Comparison of ENCODE assay signal across 19 cellular contexts in genomic region chr9:134131471-134132207, GRCh38. TPM values are rescaled to one million over a fixed set of nuclear protein-coding genes. Genes with fewer than 3 reads are reported as not detected.
DNase-seq lines count a peak whose midpoint lies in the region; ATAC-seq, FAIRE-seq and TF ChIP-seq lines count a peak whose summit lies in the region.
"Had no signal": no experiment of that assay in that cellular context is flagged by ENCODE, and none has a peak within 500 bp of the region (broad histone marks: within the 10 kb centered on the region; RNA-seq: fewer than 3 reads in every experiment).

No MANE protein-coding gene starts in this region.

- intact Hi-C loops in PC-9 (cut with micrococcal nuclease; ENCODE audit: unreplicated experiment) = no loop called here
- intact Hi-C loops in activated CD4-positive, alpha-beta T cell treated with anti-CD3 and anti-CD28 coated beads, Interleukin-2, amount 10 ng/mL, durations not matched to agents 24 days and 14 days (cut with micrococcal nuclease) = no loop called here

- H3K79me2 ChIP-seq in PC-9 (ENCODE audit: low read depth) = peaks cover 4% of the 10 kb centered on the region

- H3K4me3 ChIP-seq in PC-9 (no peak overlapping the region), bronchial epithelial cell (ENCODE audit: low read depth, low read length) (no peak overlapping the region), suprapubic skin (no peak overlapping the region)
- H3K4me3 ChIP-seq: mucosa of descending colon, SJSA1 had no signal

- H4K20me1 ChIP-seq in PC-9 (ENCODE audit: insufficient read depth) = no peaks in the 10 kb centered on the region

- H3K27me3 ChIP-seq in PC-9 (ENCODE audit: insufficient read depth, low read depth) (no peaks in the 10 kb centered on the region), bronchial epithelial cell (ENCODE audit: control insufficient read depth, insufficient read depth, low read length) (no peaks in the 10 kb centered on the region), suprapubic skin (no peaks in the 10 kb centered on the region)
- H3K27me3 ChIP-seq: BE2C, foreskin keratinocyte, SJSA1 had no signal

- TF ChIP-seq POLR2A in suprapubic skin (IDR thresholded peaks at IDR 0.05) = no peak

- TF ChIP-seq CTCF in PC-9 (conservative IDR thresholded peaks at IDR 0.05) (no peak), bronchial epithelial cell (IDR thresholded peaks at IDR 0.05; ENCODE audit: insufficient read depth, low read length, severe bottlenecking) (no peak), suprapubic skin (IDR thresholded peaks at IDR 0.05) (no peak)

- H3K27ac Mint-ChIP-seq in naive thymus-derived CD8-positive, alpha-beta T cell = peak overlapping the region in 6 of 10 donors; percentile 31 to 74 (median 53)
- peak overlapping the region in 1 of 2 donors; percentile 53 for H3K27ac Mint-ChIP-seq in effector memory CD8-positive, alpha-beta T cell
- H3K27ac Mint-ChIP-seq in activated CD4-positive, alpha-beta T cell treated with anti-CD3 and anti-CD28 coated beads, Interleukin-2, amount 10 ng/mL, durations not matched to agents 24 days and 14 days = no peak overlapping the region

- no peak overlapping the region for H3K27ac ChIP-seq in PC-9
- H3K27ac ChIP-seq in suprapubic skin = peak overlapping the region; percentile 45
- H3K27ac ChIP-seq: foreskin keratinocyte, KMS-11, SJSA1 had no signal

- peak overlapping the region in 1 of 10 donors; percentile 51 for H3K4me3 Mint-ChIP-seq in naive thymus-derived CD8-positive, alpha-beta T cell
- H3K4me3 Mint-ChIP-seq in effector memory CD8-positive, alpha-beta T cell = no peak overlapping the region
- H3K4me3 Mint-ChIP-seq in activated CD4-positive, alpha-beta T cell treated with anti-CD3 and anti-CD28 coated beads, Interleukin-2, amount 10 ng/mL, durations not matched to agents 24 days and 14 days = no peak overlapping the region
- H3K4me3 Mint-ChIP-seq: activated T-cell treated with anti-CD3 and anti-CD28 coated beads, Interleukin-2, amount 50 U/mL, for 4 hours had no signal

- BruUV-seq in PC-9 (replicated peaks; lab: Mats Ljungman, UMichigan) = no TSS peak

- peaks cover 14% of the 10 kb centered on the region for H3K4me1 ChIP-seq in PC-9 (replicated peaks; ENCODE audit: insufficient read depth)
- H3K4me1 ChIP-seq in suprapubic skin = peaks cover 28% of the 10 kb centered on the region
- H3K4me1 ChIP-seq: BE2C had no signal

- peaks cover 15 to 33% (median 17%) of the 10 kb centered on the region in 4 donors for H3K4me1 Mint-ChIP-seq in naive thymus-derived CD8-positive, alpha-beta T cell
- H3K4me1 Mint-ChIP-seq in effector memory CD8-positive, alpha-beta T cell (ENCODE audit: low read depth in 2 of 2) = peaks cover 6 to 9% of the 10 kb centered on the region in 2 donors
- H3K4me1 Mint-ChIP-seq in activated CD4-positive, alpha-beta T cell treated with anti-CD3 and anti-CD28 coated beads, Interleukin-2, amount 10 ng/mL, durations not matched to agents 24 days and 14 days = peaks cover 11% of the 10 kb centered on the region

- POLR2A ChIA-PET in PC-9 (lab: Charles Lee; ENCODE audit: unreplicated experiment) = interaction anchor here (0.7 kb wide), 1 partner anchor 76 kb away, joined by 3 read pairs; no protein-coding TSS in a partner anchor
- POLR2A ChIA-PET in naive thymus-derived CD8-positive, alpha-beta T cell (lab: Charles Lee) = interaction anchor here (0.5 to 1.5 kb wide), 2 partner anchors 10 to 393 kb away, joined by 3 to 4 read pairs; partner anchors contain the start of gene SARDH

- peak overlapping the region; percentile 20; the same call in 1 of the 2 replicates for H3K4me2 ChIP-seq in PC-9
- H3K4me2 ChIP-seq: KMS-11 had no signal

- no peaks in the 10 kb centered on the region for H3K27me3 Mint-ChIP-seq in naive thymus-derived CD8-positive, alpha-beta T cell
- peaks cover 10 to 17% of the 10 kb centered on the region in 2 donors for H3K27me3 Mint-ChIP-seq in effector memory CD8-positive, alpha-beta T cell
- H3K27me3 Mint-ChIP-seq in activated CD4-positive, alpha-beta T cell treated with anti-CD3 and anti-CD28 coated beads, Interleukin-2, amount 10 ng/mL, durations not matched to agents 24 days and 14 days = no peaks in the 10 kb centered on the region

- FAIRE-seq in bronchial epithelial cell (lab: Jason Lieb, UNC) = peak; percentile 7
- FAIRE-seq: GM18507 had no signal

- CTCF ChIA-PET in PC-9 (lab: Charles Lee) = interaction anchor here (1.3 kb wide), 1 partner anchor 107 kb away, joined by 13 read pairs; the partner anchor contains the start of gene BRD3OS

- 74% methylated on average over 12 of the region's 13 CpGs for WGBS in suprapubic skin

- H3K9me3 ChIP-seq in PC-9 (ENCODE audit: insufficient read depth, low read depth) = no peaks in the 10 kb centered on the region
- no peaks in the 10 kb centered on the region for H3K9me3 ChIP-seq in suprapubic skin
- H3K9me3 ChIP-seq: BE2C, mucosa of descending colon, SJSA1 had no signal

- peaks cover 5% of the 10 kb centered on the region; the same call in 1 of the 2 replicates for H3F3A ChIP-seq in PC-9 (ENCODE audit: insufficient read depth, low read depth)

- no peaks in the 10 kb centered on the region for H3K9me3 Mint-ChIP-seq in naive thymus-derived CD8-positive, alpha-beta T cell
- H3K9me3 Mint-ChIP-seq in effector memory CD8-positive, alpha-beta T cell = no peaks in the 10 kb centered on the region
- no peaks in the 10 kb centered on the region for H3K9me3 Mint-ChIP-seq in activated CD4-positive, alpha-beta T cell treated with anti-CD3 and anti-CD28 coated beads, Interleukin-2, amount 10 ng/mL, durations not matched to agents 24 days and 14 days
- H3K9me3 Mint-ChIP-seq: activated T-cell treated with anti-CD3 and anti-CD28 coated beads, Interleukin-2, amount 50 U/mL, for 4 hours had no signal

- H2AFZ ChIP-seq in PC-9 = no peak overlapping the region

- TF ChIP-seq EP300 in suprapubic skin (IDR thresholded peaks at IDR 0.05) = no peak

- H3K9me2 ChIP-seq in PC-9 (ENCODE audit: insufficient read depth) = no peaks in the 10 kb centered on the region

- H3K36me3 ChIP-seq in PC-9 (ENCODE audit: low read depth) (no peaks in the 10 kb centered on the region), bronchial epithelial cell (ENCODE audit: control insufficient read depth, insufficient read depth, low read length) (no peaks in the 10 kb centered on the region), suprapubic skin (no peaks in the 10 kb centered on the region)
- H3K36me3 ChIP-seq: BE2C had no signal

- H3K36me3 Mint-ChIP-seq in naive thymus-derived CD8-positive, alpha-beta T cell = no peaks in the 10 kb centered on the region
- peaks cover 9% of the 10 kb centered on the region for H3K36me3 Mint-ChIP-seq in effector memory CD8-positive, alpha-beta T cell (ENCODE audit: insufficient read depth)
- H3K36me3 Mint-ChIP-seq in activated CD4-positive, alpha-beta T cell treated with anti-CD3 and anti-CD28 coated beads, Interleukin-2, amount 10 ng/mL, durations not matched to agents 24 days and 14 days (ENCODE audit: low read depth) = peaks cover 1% of the 10 kb centered on the region

- ATAC-seq in naive thymus-derived CD8-positive, alpha-beta T cell = no peak
- no peak for ATAC-seq in effector memory CD8-positive, alpha-beta T cell (replicated peaks)
- ATAC-seq in HG03135 (IDR thresholded peaks at IDR 0.05; ENCODE audit: unreplicated experiment) = no peak
- ATAC-seq: activated T-cell treated with anti-CD3 and anti-CD28 coated beads, Interleukin-2, amount 50 U/mL, for 4 hours had no signal

- DNase-seq in PC-9 (no peak), bronchial epithelial cell (ENCODE audit: low read depth) (no peak), suprapubic skin (ENCODE audit: low spot score in 2 of 2) (no peak)
- DNase-seq in naive thymus-derived CD8-positive, alpha-beta T cell = no peak
- DNase-seq in effector memory CD8-positive, alpha-beta T cell = no peak
- no peak for DNase-seq in activated CD4-positive, alpha-beta T cell treated with anti-CD3 and anti-CD28 coated beads, Interleukin-2, amount 10 ng/mL, durations not matched to agents 24 days and 14 days
- DNase-seq: activated CD4-positive, alpha-beta T cell treated with anti-CD3 and anti-CD28 coated beads, Interleukin-2, amount 50 U/mL, for 48 hours; activated T-cell treated with anti-CD3 and anti-CD28 coated beads, Interleukin-2, amount 50 U/mL, for 4 hours; BE2C; T1000 had no signal

RNA-seq across cellular contexts. Expression of gene WDR5, which starts 4.2 kb away (rescaled TPM):
- 53.4 and 54.9 TPM in 2 replicates for total RNA-seq in PC-9 (2021)
- 16.1 TPM in 2 replicates for total RNA-seq in bronchial epithelial cell
- 10 to 100 TPM; 33.5 to 36.1 TPM for total RNA-seq in naive thymus-derived CD8-positive, alpha-beta T cell
- 10 to 100 TPM; 11.2 to 14.9 (median 13.4) TPM for polyA plus RNA-seq in naive thymus-derived CD8-positive, alpha-beta T cell
- total RNA-seq in suprapubic skin = 10 to 100 TPM; 21.7 to 37.8 (median 26.5) TPM
- total RNA-seq in activated CD4-positive, alpha-beta T cell treated with anti-CD3 and anti-CD28 coated beads, Interleukin-2, amount 10 ng/mL, durations not matched to agents 24 days and 14 days = 71.2 TPM in 2 replicates

RNA-seq across cellular contexts. Expression of gene RNU6ATAC, which starts 32.7 kb away (rescaled TPM):
- total RNA-seq in PC-9 (2021) (27.2 and 64.7 TPM in 2 replicates), bronchial epithelial cell (not detected in 2 replicates), suprapubic skin (not detected)
- total RNA-seq in naive thymus-derived CD8-positive, alpha-beta T cell = 10 to 100 TPM; 29.1 to 43.6 TPM
- not detected for polyA plus RNA-seq in naive thymus-derived CD8-positive, alpha-beta T cell
- total RNA-seq in activated CD4-positive, alpha-beta T cell treated with anti-CD3 and anti-CD28 coated beads, Interleukin-2, amount 10 ng/mL, durations not matched to agents 24 days and 14 days = 16.3 and 40.4 TPM in 2 replicates
- total RNA-seq: cerebellum, foreskin keratinocyte, pulmonary artery endothelial cell, SJSA1 had no signal
- polyA plus RNA-seq: adipose tissue, foreskin keratinocyte had no signal

Comparison
In these comparisons a context has a peak if more than half of its experiments do, and no peak if none do; other contexts are left out.
1. RNA of gene RNU6ATAC, which starts 32.7 kb away (total RNA-seq): 27.2 to 64.7 TPM in PC-9, 29.1 to 43.6 TPM in naive thymus-derived CD8-positive, alpha-beta T cell and 16.3 to 40.4 TPM in activated CD4-positive, alpha-beta T cell treated with anti-CD3 and anti-CD28 coated beads, Interleukin-2, amount 10 ng/mL, durations not matched to agents 24 days and 14 days; not detected in bronchial epithelial cell and not detected in suprapubic skin; every median in the first group is over 10 times any median in the second.